1 cellular context compared by ENCODE assay signal in genomic region chr12:89632778-89633177, GRCh38.
TF ChIP-seq lines count a peak whose summit lies in the region.

No MANE protein-coding gene starts in this region.

TF ChIP-seq in HepG2, 621 proteins besides CTCF, POLR2A, EP300 and RAD21 (continued from another document and continues in another):
- TF ChIP-seq AHDC1 (CRISPR knock-in tag; IDR thresholded peaks at IDR 0.05; ENCODE audit: borderline replicate concordance) (peak; percentile 97), RBM22 (optimal IDR thresholded peaks at IDR 0.05; ENCODE audit: low read length) (no peak), KDM4B (CRISPR knock-in tag; IDR thresholded peaks at IDR 0.05) (no peak), CREB3 (CRISPR knock-in tag; IDR thresholded peaks at IDR 0.05) (no peak), ZNF747 (CRISPR knock-in tag; IDR thresholded peaks at IDR 0.05; ENCODE audit: borderline replicate concordance) (no peak), SIN3B (IDR thresholded peaks at IDR 0.05; ENCODE audit: low read length) (no peak), ZFP36L2 (CRISPR knock-in tag; IDR thresholded peaks at IDR 0.05) (no peak), ZC3H13 (CRISPR knock-in tag; IDR thresholded peaks at IDR 0.05) (no peak), CAMTA2 (CRISPR knock-in tag; IDR thresholded peaks at IDR 0.05; ENCODE audit: borderline replicate concordance) (no peak), ZNF773 (CRISPR knock-in tag; IDR thresholded peaks at IDR 0.05; ENCODE audit: borderline replicate concordance) (no peak), TFAP4 (IDR thresholded peaks at IDR 0.05; ENCODE audit: borderline replicate concordance, low read depth) (peak; percentile 13; the same call in 1 of the 2 replicates), TFDP2 (CRISPR knock-in tag; IDR thresholded peaks at IDR 0.05) (0 out of 2 replicates have a peak, but pooled peaks have one; percentile 26), ZNF644 (CRISPR knock-in tag; IDR thresholded peaks at IDR 0.05; ENCODE audit: low read depth) (peak; percentile 56), ZNF574 (CRISPR knock-in tag; IDR thresholded peaks at IDR 0.05) (no peak), ZNF614 (CRISPR knock-in tag; IDR thresholded peaks at IDR 0.05; ENCODE audit: borderline replicate concordance) (peak; percentile 76; the same call in 1 of the 2 replicates), ZNF619 (CRISPR knock-in tag; IDR thresholded peaks at IDR 0.05) (no peak), IRF2 (CRISPR knock-in tag; IDR thresholded peaks at IDR 0.05) (0 out of 2 replicates have a peak, but pooled peaks have one; percentile 49), ZNF652 (CRISPR knock-in tag; IDR thresholded peaks at IDR 0.05; ENCODE audit: borderline replicate concordance, low read depth) (peak; percentile 82; the same call in 1 of the 2 replicates), GPBP1L1 (CRISPR knock-in tag; IDR thresholded peaks at IDR 0.05) (no peak), PATZ1 (CRISPR knock-in tag; IDR thresholded peaks at IDR 0.05) (no peak; the same call in 1 of the 2 replicates), ZNF775 (CRISPR knock-in tag; IDR thresholded peaks at IDR 0.05; ENCODE audit: borderline replicate concordance) (no peak), REXO4 (CRISPR knock-in tag; IDR thresholded peaks at IDR 0.05; ENCODE audit: borderline replicate concordance) (no peak), MAFF (IDR thresholded peaks at IDR 0.05; ENCODE audit: low read depth, low read length) (no peak), RFX1 (IDR thresholded peaks at IDR 0.05) (no peak), GATAD2A (CRISPR knock-in tag; IDR thresholded peaks at IDR 0.05) (peak; percentile 99), CHD4 (IDR thresholded peaks at IDR 0.05; ENCODE audit: borderline replicate concordance, low read length) (no peak; the same call in 1 of the 2 replicates), ATF5 (CRISPR knock-in tag; IDR thresholded peaks at IDR 0.05; ENCODE audit: low read depth) (no peak), MTA3 (CRISPR knock-in tag; IDR thresholded peaks at IDR 0.05) (no peak), ZNF276 (CRISPR knock-in tag; IDR thresholded peaks at IDR 0.05; ENCODE audit: low read depth) (no peak), ZNF205 (CRISPR knock-in tag; IDR thresholded peaks at IDR 0.05) (peak; percentile 51; the same call in 1 of the 2 replicates), NFIB (CRISPR knock-in tag; IDR thresholded peaks at IDR 0.05; ENCODE audit: borderline replicate concordance) (no peak), CREBL2 (CRISPR knock-in tag; IDR thresholded peaks at IDR 0.05; ENCODE audit: borderline replicate concordance) (no peak), ZNF687 (CRISPR knock-in tag; IDR thresholded peaks at IDR 0.05) (no peak), KAT2B (IDR thresholded peaks at IDR 0.05; ENCODE audit: borderline replicate concordance, low read depth, low read length) (no peak), ZBTB38 (CRISPR knock-in tag; IDR thresholded peaks at IDR 0.05) (no peak), ZNF776 (CRISPR knock-in tag; IDR thresholded peaks at IDR 0.05) (no peak), ZFP36 (IDR thresholded peaks at IDR 0.05; ENCODE audit: borderline replicate concordance, low read depth, low read length, partially characterized antibody) (no peak)
